8 cellular contexts compared by ENCODE assay signal in genomic region chr22:20436309-20437252, GRCh38. TPM values are rescaled to one million over a fixed set of nuclear protein-coding genes. Genes with fewer than 3 reads are reported as not detected.
DNase-seq lines count a peak whose midpoint lies in the region; ATAC-seq and TF ChIP-seq lines count a peak whose summit lies in the region.

No MANE protein-coding gene starts in this region.

- DNase-seq in AG08396 (ENCODE audit: low spot score) (peak; percentile 89), HEK293T (ENCODE audit: extremely low spot score) (peak; percentile 55), astrocyte of the cerebellum (ENCODE audit: low read depth) (no peak), kidney epithelial cell (ENCODE audit: low read depth) (no peak), suprapubic skin (ENCODE audit: low spot score in 2 of 2) (peak in 1 of 2 donors; percentile 72), SIG-M5 treated with dmso at 0.1 percent for 504 hours (lab: John Stamatoyannopoulos, UW; ENCODE audit: unreplicated experiment) (no peak), DMS153 treated with DMSO at 0.1 percent for 48 hours (lab: John Stamatoyannopoulos, UW; ENCODE audit: unreplicated experiment) (no peak)

- ATAC-seq in GM18870 (IDR thresholded peaks at IDR 0.05; ENCODE audit: unreplicated experiment), result no peak

- TF ChIP-seq EP300 in suprapubic skin (IDR thresholded peaks at IDR 0.05), result no peak

- peak overlapping the region; percentile 30 for H3K27ac ChIP-seq in suprapubic skin

- peaks cover 11% of the 10 kb centered on the region for H3K27me3 ChIP-seq in kidney epithelial cell (ENCODE audit: control insufficient read depth, insufficient read depth, low read length)
- peaks cover 48% of the 10 kb centered on the region for H3K27me3 ChIP-seq in suprapubic skin

- POLR2A ChIA-PET in HEK293T (lab: Yijun Ruan, JAX), result interaction anchor here (0.7 to 1.2 kb wide), 3 partner anchors 18 to 117 kb away, joined by 3 to 4 read pairs (median 4); partner anchors contain the start of gene DGCR6L

- CTCF ChIA-PET in HEK293T (lab: Yijun Ruan, JAX), result interaction anchor here (0.7 to 3.4 kb wide), 2 partner anchors 18 to 20 kb away, joined by 3 to 17 read pairs; no protein-coding TSS in a partner anchor

- TF ChIP-seq POLR2A in suprapubic skin (IDR thresholded peaks at IDR 0.05), result no peak

- H3K4me1 ChIP-seq in suprapubic skin, result peaks cover 40% of the 10 kb centered on the region

- under 1% methylated on average over 58 of the region's 89 CpGs for WGBS in suprapubic skin

- H3K4me3 ChIP-seq in astrocyte of the cerebellum (ENCODE audit: low read depth, low read length) (peak overlapping the region; percentile 93), kidney epithelial cell (ENCODE audit: low read depth, low read length) (peak overlapping the region; percentile 65), suprapubic skin (peak overlapping the region; percentile 59)

- H3K9me3 ChIP-seq in suprapubic skin, result no peaks in the 10 kb centered on the region

- in situ Hi-C loops in astrocyte of the cerebellum (cut with HindIII; ENCODE audit: low sequenced_read_pairs), result no loop called here

- no peaks in the 10 kb centered on the region for H3K36me3 ChIP-seq in kidney epithelial cell (ENCODE audit: control insufficient read depth, insufficient read depth, low read length)
- no peaks in the 10 kb centered on the region for H3K36me3 ChIP-seq in suprapubic skin

- TF ChIP-seq CTCF in astrocyte of the cerebellum (IDR thresholded peaks at IDR 0.05; ENCODE audit: low read depth, low read length, missing control alignments), result no peak
- TF ChIP-seq CTCF in kidney epithelial cell (IDR thresholded peaks at IDR 0.05; ENCODE audit: insufficient read depth, low read length, poor library complexity, severe bottlenecking), result no peak
- no peak for TF ChIP-seq CTCF in suprapubic skin (IDR thresholded peaks at IDR 0.05)

TF ChIP-seq in HEK293T, 16 proteins besides CTCF, POLR2A, EP300 and RAD21:
- TF ChIP-seq L3MBTL2 (conservative IDR thresholded peaks at IDR 0.05) (peak; percentile 69), FOXK2 (IDR thresholded peaks at IDR 0.05) (no peak)

RNA-seq across cellular contexts. Expression of gene SCARF2, which starts 1.0 kb away (rescaled TPM):
- total RNA-seq in kidney epithelial cell (33.6 and 39.9 TPM in 2 replicates), suprapubic skin (10 to 100 TPM in 1 of 4 donors, 1 to 10 TPM in 3; 2.8 to 11.3 (median 5.8) TPM)

RNA-seq across cellular contexts. Expression of gene ZNF74, which starts 42.6 kb away (rescaled TPM):
- 23.5 TPM in 2 replicates for total RNA-seq in kidney epithelial cell
- 10 to 100 TPM in 3 of 4 donors, 1 to 10 TPM in 1; 9.3 to 17.5 (median 10.5) TPM for total RNA-seq in suprapubic skin

RNA-seq across cellular contexts. Expression of gene KLHL22, which starts 59.0 kb away (rescaled TPM):
- total RNA-seq in kidney epithelial cell (18.6 and 28.2 TPM in 2 replicates), suprapubic skin (10 to 100 TPM; 12.3 to 29.7 (median 18.3) TPM)

Comparison
In these comparisons a context has a peak if more than half of its experiments do, and no peak if none do; other contexts are left out.
1. DNase-seq: peak in AG08396 (single experiment) and HEK293T (single experiment); none in astrocyte of the cerebellum (single experiment), kidney epithelial cell (single experiment), SIG-M5 treated with dmso at 0.1 percent for 504 hours (single experiment) and DMS153 treated with DMSO at 0.1 percent for 48 hours (single experiment).
2. Peak in every context shown above with its lines, with median percentiles within 50 percentile points of each other: H3K4me3 ChIP-seq.